12 cellular contexts compared by ENCODE assay signal in genomic region chr3:186915808-186916796, GRCh38. TPM values are rescaled to one million over a fixed set of nuclear protein-coding genes. Genes with fewer than 3 reads are reported as not detected.
DNase-seq lines count a peak whose midpoint lies in the region; ATAC-seq and TF ChIP-seq lines count a peak whose summit lies in the region.
"Had no signal": no experiment of that assay in that cellular context is flagged by ENCODE, and none has a peak within 500 bp of the region (broad histone marks: within the 10 kb centered on the region; RNA-seq: fewer than 3 reads in every experiment).

No MANE protein-coding gene starts in this region.

- intact Hi-C loops in activated naive CD4-positive, alpha-beta T cell treated with anti-CD3 and anti-CD28 coated beads for 36 hours (cut with micrococcal nuclease) = no loop called here

- no peak for TF ChIP-seq POLR2A in erythroblast (IDR thresholded peaks at IDR 0.05; ENCODE audit: low read length)

- DNase-seq in activated naive CD4-positive, alpha-beta T cell treated with anti-CD3 and anti-CD28 coated beads for 36 hours = peak; percentile 18
- no peak for DNase-seq in activated naive CD4-positive, alpha-beta T cell (lab: John Stamatoyannopoulos, UW)
- peak; percentile 33 to 76 for DNase-seq in erythroblast (lab: John Stamatoyannopoulos, UW)
- DNase-seq in stimulated activated naive CD8-positive, alpha-beta T cell treated with anti-CD3 and anti-CD28 coated beads, Interleukin-15, Interleukin-2, amounts not matched to agents 100 U/mL and 50 U/mL, for 24 hours = no peak
- DNase-seq in activated CD8-positive, alpha-beta memory T cell treated with anti-CD3 and anti-CD28 coated beads for 24 hours = no peak
- DNase-seq: left cardiac atrium; NCI-H446 treated with DMSO at 0.1 percent for 48 hours; stimulated activated CD4-positive, alpha-beta T cell treated with anti-CD3 and anti-CD28 coated beads, Interleukin-4, amount 100 ng/mL, for 4 hours; SW 1271 had no signal

- peaks cover 12% of the 10 kb centered on the region for H3K9me3 Mint-ChIP-seq in activated naive CD4-positive, alpha-beta T cell treated with anti-CD3 and anti-CD28 coated beads for 36 hours

- CTCF ChIA-PET in activated naive CD4-positive, alpha-beta T cell treated with anti-CD3 and anti-CD28 coated beads for 36 hours (lab: Charles Lee) = interaction anchor here (0.7 to 2.0 kb wide), 3 partner anchors 66 to 229 kb away, joined by 3 to 6 read pairs (median 3); no protein-coding TSS in a partner anchor

- H3K36me3 Mint-ChIP-seq in activated naive CD4-positive, alpha-beta T cell treated with anti-CD3 and anti-CD28 coated beads for 36 hours (ENCODE audit: low read depth) = no peaks in the 10 kb centered on the region

- peaks cover 23% of the 10 kb centered on the region for H3K4me1 Mint-ChIP-seq in activated naive CD4-positive, alpha-beta T cell treated with anti-CD3 and anti-CD28 coated beads for 36 hours (ENCODE audit: low read depth)

- H3K27ac Mint-ChIP-seq in activated naive CD4-positive, alpha-beta T cell treated with anti-CD3 and anti-CD28 coated beads for 36 hours = no peak overlapping the region

- H3K4me3 Mint-ChIP-seq in activated naive CD4-positive, alpha-beta T cell treated with anti-CD3 and anti-CD28 coated beads for 36 hours = no peak overlapping the region

- H3K27me3 Mint-ChIP-seq in activated naive CD4-positive, alpha-beta T cell treated with anti-CD3 and anti-CD28 coated beads for 36 hours (ENCODE audit: low read depth) = no peaks in the 10 kb centered on the region

- ATAC-seq in SK-N-SH treated with all-trans-retinoic acid at 6 μM for 48 hours = no peak; the same call in 2 of the 3 replicates
- ATAC-seq in stimulated activated naive CD8-positive, alpha-beta T cell treated with anti-CD3 and anti-CD28 coated beads, Interleukin-15, Interleukin-2, amounts not matched to agents 100 U/mL and 50 U/mL, for 24 hours = peak; percentile 84
- no peak for ATAC-seq in HG03095 (IDR thresholded peaks at IDR 0.05; ENCODE audit: unreplicated experiment)
- ATAC-seq in HG03025 (IDR thresholded peaks at IDR 0.05; ENCODE audit: low FRiP score, unreplicated experiment) = no peak

TF ChIP-seq in SK-N-SH treated with all-trans-retinoic acid at 6 μM for 48 hours, 23 proteins besides CTCF, POLR2A, EP300 and RAD21:
- no peak for TF ChIP-seq TOX (CRISPR knock-in tag; IDR thresholded peaks at IDR 0.05; ENCODE audit: borderline replicate concordance)
- TF ChIP-seq ISL1 (CRISPR knock-in tag; IDR thresholded peaks at IDR 0.05) = peak; percentile 55; the same call in 1 of the 2 replicates

RNA-seq across cellular contexts. Expression of gene ST6GAL1, which starts 14.2 kb away (rescaled TPM):
- 10 to 100 TPM; 76.2 to 78.0 TPM for total RNA-seq in activated naive CD4-positive, alpha-beta T cell treated with anti-CD3 and anti-CD28 coated beads for 36 hours

Comparison
In these comparisons a context has a peak if more than half of its experiments do, and no peak if none do; other contexts are left out.
1. DNase-seq: peak in activated naive CD4-positive, alpha-beta T cell treated with anti-CD3 and anti-CD28 coated beads for 36 hours (single experiment) and erythroblast (2 of 2); none in activated naive CD4-positive, alpha-beta T cell (0 of 4), stimulated activated naive CD8-positive, alpha-beta T cell treated with anti-CD3 and anti-CD28 coated beads, Interleukin-15, Interleukin-2, amounts not matched to agents 100 U/mL and 50 U/mL, for 24 hours (single experiment) and activated CD8-positive, alpha-beta memory T cell treated with anti-CD3 and anti-CD28 coated beads for 24 hours (single experiment).